1 cellular context compared by ENCODE assay signal in genomic region chr17:77416096-77416713, GRCh38.
TF ChIP-seq lines count a peak whose summit lies in the region.

No MANE protein-coding gene starts in this region.

TF ChIP-seq in H1, 55 proteins besides CTCF, POLR2A, EP300 and RAD21:
- TF ChIP-seq KDM1A (IDR thresholded peaks at IDR 0.05; ENCODE audit: borderline replicate concordance, low read length) (no peak), BCL11A (IDR thresholded peaks at IDR 0.05; ENCODE audit: low read depth in 2 of 2, low read length in 2 of 2) (no peak)
